13 cellular contexts compared by ENCODE assay signal in genomic region chr2:176123483-176123843, GRCh38. TPM values are rescaled to one million over a fixed set of nuclear protein-coding genes. Genes with fewer than 3 reads are reported as not detected.
DNase-seq lines count a peak whose midpoint lies in the region; ATAC-seq, FAIRE-seq and TF ChIP-seq lines count a peak whose summit lies in the region.
"Had no signal": no experiment of that assay in that cellular context is flagged by ENCODE, and none has a peak within 500 bp of the region (broad histone marks: within the 10 kb centered on the region; RNA-seq: fewer than 3 reads in every experiment).

No MANE protein-coding gene starts in this region.

- no peaks in the 10 kb centered on the region for H3K9me2 ChIP-seq in SK-N-SH

- H3K4me1 ChIP-seq in SK-N-SH (ENCODE audit: control insufficient read depth in 1 of 2, insufficient read depth in 2 of 2, low read depth in 1 of 2, low read length in 1 of 2): peaks cover 4 to 16% of the 10 kb centered on the region in 2 experiments; a peak in 3 of 4 replicates
- H3K4me1 ChIP-seq in iPS-15b (ENCODE audit: control insufficient read depth, insufficient read depth, low read length): peaks cover 1% of the 10 kb centered on the region
- H3K4me1 ChIP-seq in smooth muscle cell (ENCODE audit: low read depth): no peaks in the 10 kb centered on the region
- peaks cover 14% of the 10 kb centered on the region for H3K4me1 ChIP-seq in body of pancreas

- no peak for TF ChIP-seq POLR2A in body of pancreas (IDR thresholded peaks at IDR 0.05)

- no peaks in the 10 kb centered on the region; the same call in none of the 2 replicates for H3K27me3 ChIP-seq in SK-N-SH (ENCODE audit: insufficient read depth)
- peaks cover 99% of the 10 kb centered on the region for H3K27me3 ChIP-seq in iPS-15b (ENCODE audit: control insufficient read depth, insufficient read depth, low read length)
- H3K27me3 ChIP-seq in smooth muscle cell (ENCODE audit: low read depth): peaks cover 100% of the 10 kb centered on the region
- H3K27me3 ChIP-seq in body of pancreas: peaks cover 0 to 58% of the 10 kb centered on the region in 2 donors

- H3K36me3 Mint-ChIP-seq in T-helper 1 cell treated with Interleukin-12 subunit alpha and Interleukin-12 subunit beta and Interleukin-4 antibody, amounts not matched to agents 30 μg/mL and 1 μg/mL, for 36 hours (ENCODE audit: low read depth): peaks cover 2% of the 10 kb centered on the region

- peaks cover 12% of the 10 kb centered on the region for H3K4me1 Mint-ChIP-seq in T-helper 1 cell treated with Interleukin-12 subunit alpha and Interleukin-12 subunit beta and Interleukin-4 antibody, amounts not matched to agents 30 μg/mL and 1 μg/mL, for 36 hours (ENCODE audit: low read depth)

- H4K20me1 ChIP-seq in SK-N-SH (ENCODE audit: insufficient read depth) (no peaks in the 10 kb centered on the region), smooth muscle cell (ENCODE audit: low read depth) (peaks cover 59% of the 10 kb centered on the region)

- CTCF ChIA-PET in SK-N-SH (lab: Yijun Ruan, JAX): interaction anchor here (0.6 to 26.1 kb wide), 10 partner anchors 10 to 1038 kb away, joined by 3 to 1047 read pairs (median 16); partner anchors contain the start of genes HOXD10 and HOXD11

- H3K4me2 ChIP-seq in SK-N-SH (peak overlapping the region; percentile 84), smooth muscle cell (peak overlapping the region; percentile 87)

- TF ChIP-seq RAD21 in SK-N-SH (IDR thresholded peaks at IDR 0.05; ENCODE audit: low read length): no peak

- no peak for FAIRE-seq in frontal cortex (lab: Jason Lieb, UNC)
- FAIRE-seq: A204.1 had no signal

- H3K27me3 Mint-ChIP-seq in T-helper 1 cell treated with Interleukin-12 subunit alpha and Interleukin-12 subunit beta and Interleukin-4 antibody, amounts not matched to agents 30 μg/mL and 1 μg/mL, for 36 hours (ENCODE audit: low read depth): peaks cover 89% of the 10 kb centered on the region

- DNase-seq in T-helper 1 cell (no peak), SK-N-SH (no peak), smooth muscle cell (lab: John Stamatoyannopoulos, UW; ENCODE audit: unreplicated experiment) (no peak), frontal cortex (ENCODE audit: low spot score in 2 of 2) (no peak), body of pancreas (no peak)
- DNase-seq: activated CD4-positive, alpha-beta T cell treated with anti-CD3 and anti-CD28 coated beads, Interleukin-2, amount 50 U/mL, for 1 hour; foreskin keratinocyte; NCI-H2171 had no signal

- H3K9me3 Mint-ChIP-seq in T-helper 1 cell treated with Interleukin-12 subunit alpha and Interleukin-12 subunit beta and Interleukin-4 antibody, amounts not matched to agents 30 μg/mL and 1 μg/mL, for 36 hours: peaks cover 3% of the 10 kb centered on the region

- 27% methylated on average over 9 of the region's 16 CpGs for WGBS in SK-N-SH (ENCODE audit: low lambda C conversion rate)
- WGBS in smooth muscle cell (ENCODE audit: low lambda C conversion rate): 11% methylated on average over 16 of the region's 16 CpGs
- 4 to 6% methylated on average over 16 of the region's 16 CpGs for WGBS in body of pancreas, 2 donors

- H3K4me3 Mint-ChIP-seq in T-helper 1 cell treated with Interleukin-12 subunit alpha and Interleukin-12 subunit beta and Interleukin-4 antibody, amounts not matched to agents 30 μg/mL and 1 μg/mL, for 36 hours: no peak overlapping the region

- POLR2A ChIA-PET in SK-N-SH (lab: Yijun Ruan, JAX): interaction anchor here (0.5 to 4.1 kb wide), 5 partner anchors 8 to 1065 kb away, joined by 3 to 27 read pairs (median 6); no protein-coding TSS in a partner anchor

- TF ChIP-seq CTCF in SK-N-SH (IDR thresholded peaks at IDR 0.05): no peak
- TF ChIP-seq CTCF in smooth muscle cell (IDR thresholded peaks at IDR 0.05; ENCODE audit: borderline replicate concordance, insufficient read depth, poor library complexity, severe bottlenecking): no peak
- no peak for TF ChIP-seq CTCF in body of pancreas (IDR thresholded peaks at IDR 0.05)

- H3K36me3 ChIP-seq in SK-N-SH (replicated peaks in 1 of 2; ENCODE audit: control insufficient read depth in 1 of 2, insufficient read depth in 2 of 2, low read length in 1 of 2) (no peaks in the 10 kb centered on the region), iPS-15b (ENCODE audit: control insufficient read depth, insufficient read depth, low read length) (no peaks in the 10 kb centered on the region), smooth muscle cell (ENCODE audit: low read depth) (no peaks in the 10 kb centered on the region), body of pancreas (replicated peaks in 1 of 2; ENCODE audit: insufficient read depth in 1 of 2, low read depth in 2 of 2) (no peaks in the 10 kb centered on the region)

- H3K27ac Mint-ChIP-seq in T-helper 1 cell treated with Interleukin-12 subunit alpha and Interleukin-12 subunit beta and Interleukin-4 antibody, amounts not matched to agents 30 μg/mL and 1 μg/mL, for 36 hours: peak overlapping the region; percentile 21

- intact Hi-C loops in body of pancreas (cut with DNase I): loop anchor here (10.0 kb wide), 1 partner anchor 691 kb away; no protein-coding TSS in a partner anchor

- no peak for ATAC-seq in body of pancreas
- ATAC-seq in GM18870 (IDR thresholded peaks at IDR 0.05; ENCODE audit: unreplicated experiment): no peak

- H2AFZ ChIP-seq in SK-N-SH (ENCODE audit: low read depth): peak overlapping the region; percentile 94; the same call in 1 of the 2 replicates
- H2AFZ ChIP-seq in smooth muscle cell (ENCODE audit: low read depth): no peak overlapping the region

- H3K9me3 ChIP-seq in SK-N-SH: no peaks in the 10 kb centered on the region
- H3K9me3 ChIP-seq in iPS-15b (ENCODE audit: control insufficient read depth, insufficient read depth, low read length): no peaks in the 10 kb centered on the region
- H3K9me3 ChIP-seq in smooth muscle cell (replicated peaks; ENCODE audit: low read depth): no peaks in the 10 kb centered on the region
- H3K9me3 ChIP-seq in body of pancreas: no peaks in the 10 kb centered on the region

- H3K4me3 ChIP-seq in SK-N-SH (ENCODE audit: low read depth in 2 of 2, low read length in 1 of 2): peak overlapping the region; percentile 66 to 78
- peak overlapping the region; percentile 19 for H3K4me3 ChIP-seq in iPS-15b (ENCODE audit: low read depth, low read length)
- peak overlapping the region; percentile 45 for H3K4me3 ChIP-seq in smooth muscle cell
- no peak overlapping the region for H3K4me3 ChIP-seq in body of pancreas

- H3K79me2 ChIP-seq in SK-N-SH (ENCODE audit: insufficient read depth) (no peaks in the 10 kb centered on the region), smooth muscle cell (ENCODE audit: low read depth) (no peaks in the 10 kb centered on the region)

- H3K27ac ChIP-seq in SK-N-SH (ENCODE audit: low read depth in 2 of 2, low read length in 1 of 2): peak overlapping the region in 1 of 2 experiments; percentile 87; a peak in 2 of 4 replicates
- H3K27ac ChIP-seq in smooth muscle cell (ENCODE audit: low read depth): no peak overlapping the region
- H3K27ac ChIP-seq in body of pancreas: no peak overlapping the region
- H3K27ac ChIP-seq: foreskin keratinocyte had no signal

- H3K9ac ChIP-seq in SK-N-SH: peak overlapping the region; percentile 63
- no peak overlapping the region for H3K9ac ChIP-seq in iPS-15b (ENCODE audit: low read depth, low read length)
- no peak overlapping the region for H3K9ac ChIP-seq in smooth muscle cell (ENCODE audit: low read depth)

- TF ChIP-seq EP300 in SK-N-SH (IDR thresholded peaks at IDR 0.05; ENCODE audit: borderline replicate concordance in 1 of 2, low read depth in 1 of 2, low read length in 1 of 2): no peak

- H3F3A ChIP-seq in SK-N-SH (replicated peaks; ENCODE audit: insufficient read depth): peaks cover 3% of the 10 kb centered on the region
- H3F3A ChIP-seq in smooth muscle cell (ENCODE audit: low read depth): no peaks in the 10 kb centered on the region

TF ChIP-seq in SK-N-SH, 30 proteins besides CTCF, POLR2A, EP300 and RAD21:
- TF ChIP-seq NFIC (IDR thresholded peaks at IDR 0.05; ENCODE audit: borderline replicate concordance) (no peak), GATA2 (CRISPR knock-in tag; IDR thresholded peaks at IDR 0.05) (no peak), POLR2AphosphoS5 (IDR thresholded peaks at IDR 0.05; ENCODE audit: low read depth, low read length) (no peak), ELF1 (IDR thresholded peaks at IDR 0.05) (no peak), JUND (IDR thresholded peaks at IDR 0.05) (no peak), SIN3A (IDR thresholded peaks at IDR 0.05; ENCODE audit: borderline replicate concordance, low read depth, low read length) (no peak; the same call in 1 of the 2 replicates), NRF1 (IDR thresholded peaks at IDR 0.05; ENCODE audit: low read depth, low read length) (no peak)

RNA-seq across cellular contexts. Expression of gene HOXD9, which starts 0.9 kb away (rescaled TPM):
- polyA plus RNA-seq in SK-N-SH (2012; rRNA removed) (3.6 and 4.8 TPM in 2 replicates), smooth muscle cell (1.4 and 2.2 TPM in 2 replicates)
- polyA plus RNA-seq in SK-N-SH (2012; cell fraction: cytosol; rRNA removed): 4.2 and 5.0 TPM in 2 replicates
- 4.3 and 6.4 TPM in 2 replicates for polyA plus RNA-seq in SK-N-SH (2012; cell fraction: nucleus; rRNA removed)
- total RNA-seq in smooth muscle cell (0.45 and 0.49 TPM in 2 replicates), frontal cortex (not detected), body of pancreas (1 to 10 TPM in 1 of 2 donors, under 1 TPM in 1; 0.33 to 1.6 TPM)

RNA-seq across cellular contexts. Expression of gene HOXD8, which starts 6.0 kb away (rescaled TPM):
- polyA plus RNA-seq in SK-N-SH (2012; rRNA removed) (6.4 and 8.2 TPM in 2 replicates), smooth muscle cell (not detected in 2 replicates)
- polyA plus RNA-seq in SK-N-SH (2012; cell fraction: cytosol; rRNA removed): 9.8 and 10.2 TPM in 2 replicates
- 3.2 and 5.0 TPM in 2 replicates for polyA plus RNA-seq in SK-N-SH (2012; cell fraction: nucleus; rRNA removed)
- total RNA-seq in smooth muscle cell (0.13 and 2.0 TPM in 2 replicates), frontal cortex (not detected), body of pancreas (1 to 10 TPM; 2.6 to 3.1 TPM)

RNA-seq across cellular contexts. Expression of gene HOXD10, which starts 6.9 kb away (rescaled TPM):
- polyA plus RNA-seq in SK-N-SH (2012; rRNA removed): 0.03 and 0.10 TPM in 2 replicates
- 0.04 TPM in 2 replicates for polyA plus RNA-seq in SK-N-SH (2012; cell fraction: cytosol; rRNA removed)
- polyA plus RNA-seq in SK-N-SH (2012; cell fraction: nucleus; rRNA removed): 0.06 TPM in 1 of 2 replicates, not detected in the other
- total RNA-seq in smooth muscle cell: 6.7 and 9.9 TPM in 2 replicates
- polyA plus RNA-seq in smooth muscle cell: 10.6 and 11.4 TPM in 2 replicates
- total RNA-seq in frontal cortex: not detected
- under 1 TPM in 1 of 2 donors, not detected in 1; 0.26 TPM for total RNA-seq in body of pancreas
- total RNA-seq: foreskin keratinocyte, RPMI7951 had no signal
- polyA plus RNA-seq: foreskin keratinocyte had no signal

RNA-seq across cellular contexts. Expression of gene HOXD11, which starts 16.4 kb away (rescaled TPM):
- polyA plus RNA-seq in SK-N-SH (2012; rRNA removed) (not detected in 2 replicates), smooth muscle cell (7.9 and 9.0 TPM in 2 replicates)
- polyA plus RNA-seq in SK-N-SH (2012; cell fraction: cytosol; rRNA removed): not detected in 2 replicates
- polyA plus RNA-seq in SK-N-SH (2012; cell fraction: nucleus; rRNA removed): not detected in 2 replicates
- total RNA-seq in smooth muscle cell (4.4 and 9.8 TPM in 2 replicates), frontal cortex (not detected), body of pancreas (not detected)
- total RNA-seq: foreskin keratinocyte, RPMI7951 had no signal
- polyA plus RNA-seq: foreskin keratinocyte had no signal

RNA-seq across cellular contexts. Expression of gene HOXD12, which starts 23.9 kb away (rescaled TPM):
- polyA plus RNA-seq in SK-N-SH (2012; rRNA removed) (not detected in 2 replicates), smooth muscle cell (not detected in 2 replicates)
- polyA plus RNA-seq in SK-N-SH (2012; cell fraction: cytosol; rRNA removed): not detected in 2 replicates
- polyA plus RNA-seq in SK-N-SH (2012; cell fraction: nucleus; rRNA removed): not detected in 2 replicates
- total RNA-seq in smooth muscle cell (0.54 TPM in 1 of 2 replicates, not detected in the other), frontal cortex (not detected), body of pancreas (not detected)
- total RNA-seq: foreskin keratinocyte, RPMI7951 had no signal
- polyA plus RNA-seq: foreskin keratinocyte had no signal

Comparison
In these comparisons a context has a peak if more than half of its experiments do, and no peak if none do; other contexts are left out.
1. H3K4me3 ChIP-seq: peak in SK-N-SH (2 of 2), iPS-15b (single experiment) and smooth muscle cell (single experiment); none in body of pancreas (0 of 2).